ENCODE assay signal across 7 cellular contexts in genomic region chr16:31458073-31458834, GRCh38. TPM values are rescaled to one million over a fixed set of nuclear protein-coding genes. Genes with fewer than 3 reads are reported as not detected.
DNase-seq lines count a peak whose midpoint lies in the region; ATAC-seq and TF ChIP-seq lines count a peak whose summit lies in the region.

No MANE protein-coding gene starts in this region.

- H3K9me3 ChIP-seq in PC-9 (ENCODE audit: insufficient read depth, low read depth) (no peaks in the 10 kb centered on the region), prostate gland (no peaks in the 10 kb centered on the region)

- H3K36me3 ChIP-seq in PC-9 (ENCODE audit: low read depth) (no peaks in the 10 kb centered on the region), prostate gland (no peaks in the 10 kb centered on the region)

- TF ChIP-seq CTCF in GM13977 (IDR thresholded peaks at IDR 0.05; ENCODE audit: extremely low read depth, insufficient read depth, missing control alignments) (peak; percentile 38), PC-9 (conservative IDR thresholded peaks at IDR 0.05) (no peak), prostate gland (IDR thresholded peaks at IDR 0.05) (peak in 2 of 4 experiments; percentile 21)

- no TSS peak for BruUV-seq in PC-9 (replicated peaks; lab: Mats Ljungman, UMichigan)

- peak overlapping the region; percentile 86 for H3K4me2 ChIP-seq in PC-9

- 1% methylated on average over 36 of the region's 42 CpGs for WGBS in prostate gland

- peaks cover 41% of the 10 kb centered on the region for H3F3A ChIP-seq in PC-9 (ENCODE audit: insufficient read depth, low read depth)

- H3K4me3 ChIP-seq in PC-9 (peak overlapping the region; percentile 80), prostate gland (peak overlapping the region; percentile 75 to 85)

- H3K9me2 ChIP-seq in PC-9 (ENCODE audit: insufficient read depth) = no peaks in the 10 kb centered on the region

- peaks cover 54% of the 10 kb centered on the region for H3K79me2 ChIP-seq in PC-9 (ENCODE audit: low read depth)

- peak overlapping the region; percentile 86 for H2AFZ ChIP-seq in PC-9

- H4K20me1 ChIP-seq in PC-9 (ENCODE audit: insufficient read depth) = peaks cover 20% of the 10 kb centered on the region

- H3K27me3 ChIP-seq in PC-9 (ENCODE audit: insufficient read depth, low read depth) (no peaks in the 10 kb centered on the region), prostate gland (replicated peaks; ENCODE audit: insufficient read depth) (no peaks in the 10 kb centered on the region)

- DNase-seq in GM13977 (ENCODE audit: low spot score) = peak; percentile 71
- DNase-seq in PC-9 = peak; percentile 63 to 65
- DNase-seq in activated gamma-delta T cell treated with anti-CD3 and anti-CD28 coated beads, Interleukin-2, amount 50 U/mL, for 16 hours (ENCODE audit: low read depth) = peak; percentile 43
- peak; percentile 53 for DNase-seq in glomerular visceral epithelial cell (ENCODE audit: extremely low spot score)
- no peak for DNase-seq in prostate gland (ENCODE audit: low spot score)

- POLR2A ChIA-PET in PC-9 (lab: Charles Lee; ENCODE audit: unreplicated experiment) = interaction anchor here (0.5 to 0.7 kb wide), 5 partner anchors 13 to 327 kb away, joined by 4 to 9 read pairs (median 4); partner anchors contain the start of gene TGFB1I1

- H3K4me1 ChIP-seq in PC-9 (replicated peaks; ENCODE audit: insufficient read depth) = peaks cover 49% of the 10 kb centered on the region
- H3K4me1 ChIP-seq in prostate gland (replicated peaks) = peaks cover 20% of the 10 kb centered on the region

- intact Hi-C loops in PC-9 (cut with micrococcal nuclease; ENCODE audit: unreplicated experiment) = loop anchor here (2.0 to 10.0 kb wide), 5 partner anchors 239 to 803 kb away; partner anchors contain the start of genes FBRS, PRR14 and SETD1A
- intact Hi-C loops in prostate gland (cut with DNase I) = loop anchor here (5.0 kb wide), 1 partner anchor 426 kb away; the partner anchor contains the start of gene STX4

- TF ChIP-seq POLR2A in prostate gland (IDR thresholded peaks at IDR 0.05) = no peak

- H3K27ac ChIP-seq in PC-9 (peak overlapping the region; percentile 95), prostate gland (peak overlapping the region; percentile 98 to 99)

- ATAC-seq in HG02981 (IDR thresholded peaks at IDR 0.05; ENCODE audit: unreplicated experiment) = peak; percentile 18
- ATAC-seq in HG02623 (IDR thresholded peaks at IDR 0.05; ENCODE audit: unreplicated experiment) = no peak

- CTCF ChIA-PET in PC-9 (lab: Charles Lee) = interaction anchor here (0.6 to 2.0 kb wide), 6 partner anchors 15 to 890 kb away, joined by 3 to 8 read pairs (median 6); partner anchors contain the start of genes KAT8 and ZNF843

- in situ Hi-C loops in GM13977 (cut with MboI; ENCODE audit: low pct_unique_long_range_greater_than_20kb, low sequenced_read_pairs, unreplicated experiment) = loop anchor here (25.0 kb wide), 1 partner anchor 404 kb away; the partner anchor contains the start of gene ZNF267

RNA-seq across cellular contexts. Expression of gene ARMC5, which starts 1.0 kb away (rescaled TPM):
- 18.6 and 21.4 TPM in 2 replicates for total RNA-seq in PC-9 (2021)
- 10 to 100 TPM; 10.0 to 20.3 TPM for total RNA-seq in prostate gland

RNA-seq across cellular contexts. Expression of gene TGFB1I1, which starts 13.7 kb away (rescaled TPM):
- total RNA-seq in PC-9 (2021) (9.0 and 15.3 TPM in 2 replicates), prostate gland (100 to 1,000 TPM in 1 of 2 donors, 10 to 100 TPM in 1; 62.0 to 115 TPM)

RNA-seq across cellular contexts. Expression of gene ZNF843, which starts 15.7 kb away (rescaled TPM):
- total RNA-seq in PC-9 (2021) (0.85 and 0.88 TPM in 2 replicates), prostate gland (1 to 10 TPM; 1.2 to 3.3 TPM)

RNA-seq across cellular contexts. Expression of gene SLC5A2, which starts 24.7 kb away (rescaled TPM):
- total RNA-seq in PC-9 (2021) (0.13 and 0.60 TPM in 2 replicates), prostate gland (under 1 TPM; 0.55 to 0.62 TPM)

RNA-seq across cellular contexts. Expression of gene COX6A2, which starts 30.1 kb away (rescaled TPM):
- total RNA-seq in PC-9 (2021) (not detected in 2 replicates), prostate gland (1 to 10 TPM in 1 of 2 donors, not detected in 1; 3.9 TPM)
